Comparison of ENCODE assay signal across 23 cellular contexts in the genomic region with DNA sequence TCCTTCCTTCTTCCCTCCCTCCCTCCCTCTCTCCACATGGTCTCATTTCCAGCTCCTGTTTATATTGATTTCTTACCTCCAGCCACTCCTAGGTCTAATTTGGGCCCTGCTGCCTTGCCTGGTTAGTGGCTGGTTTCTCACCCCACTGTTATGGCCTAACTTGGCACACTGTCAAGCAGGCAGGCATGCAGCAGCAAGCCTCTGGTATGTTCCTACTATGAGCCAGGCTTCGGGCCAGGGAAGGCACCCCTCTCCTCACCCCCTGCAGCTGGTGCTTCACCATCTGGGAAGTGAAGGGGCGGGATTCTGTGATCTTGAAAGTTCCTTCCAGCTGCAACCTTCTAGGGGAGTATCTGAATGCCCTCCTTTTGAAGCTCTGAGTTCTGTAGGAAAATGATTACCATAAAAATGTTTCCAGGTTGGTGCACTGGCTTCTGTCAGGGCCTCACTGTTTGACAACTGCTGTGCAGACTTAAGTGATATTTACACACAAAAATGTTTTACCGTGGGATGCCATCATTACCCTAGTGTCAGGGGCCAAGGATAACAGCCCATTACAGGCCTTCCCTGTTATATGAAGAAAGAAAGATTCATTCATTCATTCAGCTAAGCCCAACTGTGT. TPM values are rescaled to one million over a fixed set of nuclear protein-coding genes. Genes with fewer than 3 reads are reported as not detected.
DNase-seq lines count a peak whose midpoint lies in the region; ATAC-seq and TF ChIP-seq lines count a peak whose summit lies in the region.
"Had no signal": no experiment of that assay in that cellular context is flagged by ENCODE, and none has a peak within 500 bp of the region (broad histone marks: within the 10 kb centered on the region; RNA-seq: fewer than 3 reads in every experiment).

No MANE protein-coding gene starts in this region.

- no peaks in the 10 kb centered on the region for H3K9me1 ChIP-seq in IMR-90 (ENCODE audit: insufficient read depth, low read length)

- H3K27ac ChIP-seq in IMR-90 (ENCODE audit: insufficient read depth, low read length), result no peak overlapping the region
- H3K27ac ChIP-seq in hepatocyte, result peak overlapping the region; percentile 20
- H3K27ac ChIP-seq: thoracic aorta had no signal

- intact Hi-C loops in IMR-90 (cut with micrococcal nuclease), result no loop called here

- peak; percentile 29; the same call in 1 of the 2 replicates for ATAC-seq in IMR-90 (ENCODE audit: low read depth)
- ATAC-seq in GM19452 (IDR thresholded peaks at IDR 0.05; ENCODE audit: unreplicated experiment), result no peak
- ATAC-seq in activated CD8-positive, alpha-beta memory T cell treated with anti-CD3 and anti-CD28 coated beads, Interleukin-2, amount 10 ng/mL, durations not matched to agents 7 days and 5 days, result no peak
- ATAC-seq: PC-3, WTC11 had no signal

- no peak overlapping the region for H2AK9ac ChIP-seq in IMR-90 (replicated peaks; ENCODE audit: low read depth, low read length, poor library complexity)

- H3K14ac ChIP-seq in IMR-90 (replicated peaks; ENCODE audit: low read depth, low read length), result no peak overlapping the region

- H3K79me2 ChIP-seq in hepatocyte, result no peaks in the 10 kb centered on the region

- H2BK5ac ChIP-seq in IMR-90 (ENCODE audit: low read depth, low read length, poor library complexity, severe bottlenecking), result no peak overlapping the region

- no peak for TF ChIP-seq RAD21 in IMR-90 (IDR thresholded peaks at IDR 0.05; ENCODE audit: low read length)

- H3K36me3 ChIP-seq in IMR-90 (ENCODE audit: control insufficient read depth, insufficient read depth, low read length) (no peaks in the 10 kb centered on the region), hepatocyte (replicated peaks; ENCODE audit: insufficient read depth, low read depth) (no peaks in the 10 kb centered on the region)
- H3K36me3 ChIP-seq: thoracic aorta had no signal

- H3K18ac ChIP-seq in IMR-90 (ENCODE audit: low read depth, low read length), result no peak overlapping the region

- H3K9me2 ChIP-seq in hepatocyte (replicated peaks; ENCODE audit: insufficient read depth), result no peaks in the 10 kb centered on the region

- no CpG with 5 or more reads among the region's 3 CpGs for WGBS in IMR-90 (ENCODE audit: extremely low coverage in 2 of 2, insufficient read length in 1 of 2), 2 experiments
- 50% methylated on average over 3 of the region's 3 CpGs for WGBS in hepatocyte (ENCODE audit: low lambda C conversion rate, missing lambda C conversion rate)

- H3K4me3 Mint-ChIP-seq in activated CD8-positive, alpha-beta memory T cell treated with anti-CD3 and anti-CD28 coated beads, Interleukin-2, amount 10 ng/mL, durations not matched to agents 7 days and 5 days, result no peak overlapping the region
- H3K4me3 Mint-ChIP-seq: activated naive CD8-positive, alpha-beta T cell; activated T-helper 1 cell treated with anti-CD3 and anti-CD28 coated beads, Interleukin-12 subunit alpha, Interleukin-12 subunit beta, Interleukin-2, Interleukin-4 antibody, amounts not matched to agents 30 ng/mL and 10 ng/mL and 1 ng/mL, durations not matched to agents 14 hours and 24 hours and 36 hours; nephron; WTC11 had no signal

- H3K4me1 ChIP-seq in IMR-90 (ENCODE audit: control insufficient read depth, insufficient read depth, low read length) (no peaks in the 10 kb centered on the region), hepatocyte (ENCODE audit: insufficient read depth) (no peaks in the 10 kb centered on the region)

- no peaks in the 10 kb centered on the region for H3K27me3 Mint-ChIP-seq in activated CD8-positive, alpha-beta memory T cell treated with anti-CD3 and anti-CD28 coated beads, Interleukin-2, amount 10 ng/mL, durations not matched to agents 7 days and 5 days
- H3K27me3 Mint-ChIP-seq: activated naive CD8-positive, alpha-beta T cell had no signal

- H2BK15ac ChIP-seq in IMR-90 (ENCODE audit: low read depth, low read length), result no peak overlapping the region

- no peak overlapping the region for H3K56ac ChIP-seq in IMR-90 (ENCODE audit: extremely low read depth, insufficient read depth, low read length)

- H3K27ac Mint-ChIP-seq in activated CD8-positive, alpha-beta memory T cell treated with anti-CD3 and anti-CD28 coated beads, Interleukin-2, amount 10 ng/mL, durations not matched to agents 7 days and 5 days, result no peak overlapping the region
- H3K27ac Mint-ChIP-seq: activated naive CD8-positive, alpha-beta T cell; activated T-helper 1 cell treated with anti-CD3 and anti-CD28 coated beads, Interleukin-12 subunit alpha, Interleukin-12 subunit beta, Interleukin-2, Interleukin-4 antibody, amounts not matched to agents 30 ng/mL and 10 ng/mL and 1 ng/mL, durations not matched to agents 14 hours and 24 hours and 36 hours; nephron; WTC11 had no signal

- H3K4me3 ChIP-seq in IMR-90 (ENCODE audit: insufficient read depth, low read depth, low read length) (no peak overlapping the region), hepatocyte (no peak overlapping the region)
- H3K4me3 ChIP-seq: thoracic aorta had no signal

- no peak overlapping the region for H3K4ac ChIP-seq in IMR-90 (ENCODE audit: low read depth, low read length)

- H4K8ac ChIP-seq in IMR-90 (ENCODE audit: low read depth in 2 of 2, low read length in 2 of 2), result no peak overlapping the region

- BruUV-seq in IMR-90 (replicated peaks; lab: Mats Ljungman, UMichigan), result no TSS peak

- DNase-seq in COR-L47 (lab: John Stamatoyannopoulos, UW), result peak; percentile 5
- DNase-seq in IMR-90, result peak; percentile 3
- peak; percentile 44 for DNase-seq in astrocyte of the hippocampus (ENCODE audit: low read depth, low spot score)
- peak; percentile 25 for DNase-seq in hepatocyte (ENCODE audit: low spot score)
- DNase-seq in GF-D8 (lab: John Stamatoyannopoulos, UW), result no peak
- no peak for DNase-seq in activated CD8-positive, alpha-beta memory T cell treated with anti-CD3 and anti-CD28 coated beads, Interleukin-2, amount 10 ng/mL, durations not matched to agents 7 days and 5 days
- DNase-seq: activated CD4-positive, alpha-beta T cell treated with anti-CD3 and anti-CD28 coated beads, Interleukin-2, amount 50 U/mL, for 1 hour; C1 segment of cervical spinal cord; cerebellar nuclear complex; GOT3; KG1; NCI-H2227 treated with DMSO at 0.1 percent for 48 hours; NCI-H82; PC-3; SIG-M5; stimulated activated CD4-positive, alpha-beta T cell treated with anti-CD3 and anti-CD28 coated beads, Interleukin-4, amount 100 ng/mL, for 4 hours; stimulated activated naive CD4-positive, alpha-beta T cell had no signal

- H4K91ac ChIP-seq in IMR-90 (ENCODE audit: insufficient read depth, low read depth, low read length), result no peak overlapping the region

- no peak overlapping the region for H4K5ac ChIP-seq in IMR-90 (ENCODE audit: low read depth, low read length)

- CTCF ChIA-PET in IMR-90 (lab: Yijun Ruan, JAX), result no interaction called here
- CTCF ChIA-PET in activated CD8-positive, alpha-beta memory T cell treated with anti-CD3 and anti-CD28 coated beads, Interleukin-2, amount 10 ng/mL, durations not matched to agents 7 days and 5 days (lab: Charles Lee), result no interaction called here

- no peak for TF ChIP-seq CTCF in IMR-90 (conservative IDR thresholded peaks at IDR 0.05; ENCODE audit: low read depth, low read length)
- no peak for TF ChIP-seq CTCF in hepatocyte (IDR thresholded peaks at IDR 0.05; ENCODE audit: poor library complexity)

- H3K4me2 ChIP-seq in IMR-90 (ENCODE audit: low read depth, low read length) (no peak overlapping the region), hepatocyte (no peak overlapping the region)

- POLR2A ChIA-PET in IMR-90 (lab: Charles Lee; ENCODE audit: unreplicated experiment), result no interaction called here

- H3K23ac ChIP-seq in IMR-90 (ENCODE audit: low read depth, low read length), result no peak overlapping the region

- H4K20me1 ChIP-seq in IMR-90 (ENCODE audit: insufficient read depth, low read length) (no peaks in the 10 kb centered on the region), hepatocyte (ENCODE audit: insufficient read depth, poor library complexity, severe bottlenecking) (no peaks in the 10 kb centered on the region)

- H3K9me3 ChIP-seq in IMR-90 (ENCODE audit: control insufficient read depth, insufficient read depth, low read length) (no peaks in the 10 kb centered on the region), hepatocyte (ENCODE audit: low read depth) (no peaks in the 10 kb centered on the region)
- H3K9me3 ChIP-seq: thoracic aorta had no signal

- H3K9me3 Mint-ChIP-seq in activated CD8-positive, alpha-beta memory T cell treated with anti-CD3 and anti-CD28 coated beads, Interleukin-2, amount 10 ng/mL, durations not matched to agents 7 days and 5 days (ENCODE audit: low read depth), result no peaks in the 10 kb centered on the region
- H3K9me3 Mint-ChIP-seq: activated T-helper 1 cell treated with anti-CD3 and anti-CD28 coated beads, Interleukin-12 subunit alpha, Interleukin-12 subunit beta, Interleukin-2, Interleukin-4 antibody, amounts not matched to agents 30 ng/mL and 10 ng/mL and 1 ng/mL, durations not matched to agents 14 hours and 24 hours and 36 hours; WTC11 had no signal

- H3K79me1 ChIP-seq in IMR-90 (ENCODE audit: low read depth in 1 of 2, low read length in 2 of 2), result no peaks in the 10 kb centered on the region

- dilution Hi-C loops in IMR-90 (cut with HindIII; ENCODE audit: low sequenced_read_pairs, unreplicated experiment), result no loop called here

- no peak overlapping the region for H2AFZ ChIP-seq in IMR-90 (replicated peaks; ENCODE audit: low read length, poor library complexity)
- no peak overlapping the region for H2AFZ ChIP-seq in hepatocyte

- H3K27me3 ChIP-seq in IMR-90 (ENCODE audit: control insufficient read depth, insufficient read depth, low read length) (no peaks in the 10 kb centered on the region), hepatocyte (no peaks in the 10 kb centered on the region)

- H3K4me1 Mint-ChIP-seq in activated CD8-positive, alpha-beta memory T cell treated with anti-CD3 and anti-CD28 coated beads, Interleukin-2, amount 10 ng/mL, durations not matched to agents 7 days and 5 days, result no peaks in the 10 kb centered on the region

- H2AK5ac ChIP-seq in IMR-90 (ENCODE audit: low read depth, low read length), result no peak overlapping the region

- H3K9ac ChIP-seq in IMR-90 (ENCODE audit: low read depth, low read length), result no peak overlapping the region

- in situ Hi-C loops in IMR-90 (cut with MboI; ENCODE audit: low sequenced_read_pairs), result no loop called here

- no peaks in the 10 kb centered on the region for H3K36me3 Mint-ChIP-seq in activated CD8-positive, alpha-beta memory T cell treated with anti-CD3 and anti-CD28 coated beads, Interleukin-2, amount 10 ng/mL, durations not matched to agents 7 days and 5 days
- H3K36me3 Mint-ChIP-seq: activated naive CD8-positive, alpha-beta T cell; WTC11 had no signal

- H2BK20ac ChIP-seq in IMR-90 (ENCODE audit: low read depth, low read length), result no peak overlapping the region

- no peak overlapping the region for H2BK120ac ChIP-seq in IMR-90 (ENCODE audit: low read depth, low read length)

- TF ChIP-seq POLR2A in IMR-90 (IDR thresholded peaks at IDR 0.05; ENCODE audit: low read depth, low read length), result no peak

RNA-seq across cellular contexts. Expression of gene VMA21, which starts 10.1 kb away (rescaled TPM):
- total RNA-seq in IMR-90 (2012; rRNA removed), result 28.5 and 49.4 TPM in 2 replicates
- 10.1 and 12.3 TPM in 2 replicates for polyA plus RNA-seq in IMR-90 (2012; rRNA removed)
- 4.2 and 4.7 TPM in 2 replicates for polyA plus RNA-seq in IMR-90 (2012; cell fraction: cytosol; rRNA removed)
- 1.5 and 7.1 TPM in 2 replicates for polyA plus RNA-seq in IMR-90 (2012; cell fraction: nucleus; rRNA removed; ENCODE audit: low replicate concordance)
- 43.0 and 46.8 TPM in 2 replicates for total RNA-seq in hepatocyte
- 12.6 and 17.1 TPM in 2 replicates for polyA plus RNA-seq in hepatocyte
- 10 to 100 TPM; 37.8 to 41.9 TPM for total RNA-seq in activated CD8-positive, alpha-beta memory T cell treated with anti-CD3 and anti-CD28 coated beads, Interleukin-2, amount 10 ng/mL, durations not matched to agents 7 days and 5 days

Comparison
In these comparisons a context has a peak if more than half of its experiments do, and no peak if none do; other contexts are left out.
1. DNase-seq: peak in COR-L47 (single experiment), IMR-90 (single experiment), astrocyte of the hippocampus (single experiment) and hepatocyte (single experiment); none in GF-D8 (single experiment) and activated CD8-positive, alpha-beta memory T cell treated with anti-CD3 and anti-CD28 coated beads, Interleukin-2, amount 10 ng/mL, durations not matched to agents 7 days and 5 days (single experiment).